ENCODE assay signal across 13 cellular contexts in the genomic region with DNA sequence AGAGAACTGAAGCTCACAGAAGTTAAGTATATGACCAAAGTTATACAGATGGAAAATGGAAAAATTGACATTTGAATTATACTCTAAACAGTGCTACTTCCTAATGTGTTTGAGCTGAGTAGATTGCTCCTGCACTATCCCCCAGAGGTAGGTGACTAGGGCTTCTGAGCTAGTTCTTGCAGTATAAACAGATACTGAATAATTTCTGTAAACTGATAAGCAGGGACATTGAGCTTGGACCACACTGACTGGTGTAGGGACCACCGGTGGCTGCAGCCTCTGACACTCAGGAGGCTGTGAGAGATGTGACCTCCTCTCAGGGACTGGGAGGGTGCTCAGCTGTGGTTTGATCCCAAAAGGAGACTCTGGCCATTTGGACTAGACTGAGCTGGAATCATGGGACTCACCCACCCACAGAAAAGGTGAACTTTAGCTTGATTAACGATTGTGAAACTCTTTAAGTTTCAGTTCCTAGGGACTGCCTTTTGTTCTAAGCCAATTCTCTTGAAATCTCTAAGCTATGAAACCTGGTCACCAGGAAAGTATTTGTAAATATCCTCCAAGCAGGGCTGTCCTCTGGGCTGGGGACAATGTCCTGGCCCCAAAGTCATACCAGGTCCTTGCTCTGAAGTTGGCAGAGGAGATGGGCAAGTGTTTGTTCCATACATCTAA.
DNase-seq lines count a peak whose midpoint lies in the region; ATAC-seq and TF ChIP-seq lines count a peak whose summit lies in the region.
"Had no signal": no experiment of that assay in that cellular context is flagged by ENCODE, and none has a peak within 500 bp of the region (broad histone marks: within the 10 kb centered on the region; RNA-seq: fewer than 3 reads in every experiment).

No MANE protein-coding gene starts in this region.

- H3K27me3 Mint-ChIP-seq in T-cell = peaks cover 4 to 5% of the 10 kb centered on the region in 2 donors
- H3K27me3 Mint-ChIP-seq in activated CD8-positive, alpha-beta memory T cell treated with anti-CD3 and anti-CD28 coated beads, Interleukin-2, amount 10 ng/mL, durations not matched to agents 7 days and 5 days = peaks cover 3% of the 10 kb centered on the region

- no peaks in the 10 kb centered on the region for H3K36me3 Mint-ChIP-seq in T-cell
- no peaks in the 10 kb centered on the region for H3K36me3 Mint-ChIP-seq in activated CD8-positive, alpha-beta memory T cell treated with anti-CD3 and anti-CD28 coated beads, Interleukin-2, amount 10 ng/mL, durations not matched to agents 7 days and 5 days

- H2AK5ac ChIP-seq in mesendoderm (ENCODE audit: low read length) = no peak overlapping the region

- no peak overlapping the region for H2BK120ac ChIP-seq in mesendoderm (ENCODE audit: low read depth, low read length)

- no peak overlapping the region for H3K27ac Mint-ChIP-seq in T-cell
- H3K27ac Mint-ChIP-seq in activated CD8-positive, alpha-beta memory T cell treated with anti-CD3 and anti-CD28 coated beads, Interleukin-2, amount 10 ng/mL, durations not matched to agents 7 days and 5 days = no peak overlapping the region

- H3K4me1 ChIP-seq in left lung (no peaks in the 10 kb centered on the region), mesendoderm (ENCODE audit: control insufficient read depth, low read depth, low read length) (peaks cover 2% of the 10 kb centered on the region)

- H3K4me3 Mint-ChIP-seq in T-cell = no peak overlapping the region
- no peak overlapping the region for H3K4me3 Mint-ChIP-seq in activated CD8-positive, alpha-beta memory T cell treated with anti-CD3 and anti-CD28 coated beads, Interleukin-2, amount 10 ng/mL, durations not matched to agents 7 days and 5 days

- H2BK15ac ChIP-seq in mesendoderm (replicated peaks; ENCODE audit: low read depth) = no peak overlapping the region

- H3K4me2 ChIP-seq in mesendoderm (ENCODE audit: low read length) = no peak overlapping the region

- no peaks in the 10 kb centered on the region for H3K79me1 ChIP-seq in mesendoderm (ENCODE audit: low read length)

- H3K9me3 ChIP-seq in left lung = no peaks in the 10 kb centered on the region
- H3K9me3 ChIP-seq: HAP-1, heart right ventricle had no signal

- peaks cover 0 to 8% (median 0%) of the 10 kb centered on the region in 3 donors for H3K4me1 Mint-ChIP-seq in T-cell
- peaks cover 5% of the 10 kb centered on the region for H3K4me1 Mint-ChIP-seq in activated CD8-positive, alpha-beta memory T cell treated with anti-CD3 and anti-CD28 coated beads, Interleukin-2, amount 10 ng/mL, durations not matched to agents 7 days and 5 days

- POLR2A ChIA-PET in T-cell (lab: Charles Lee) = no interaction called here

- no peaks in the 10 kb centered on the region for H3K9me3 Mint-ChIP-seq in T-cell
- no peaks in the 10 kb centered on the region for H3K9me3 Mint-ChIP-seq in activated CD8-positive, alpha-beta memory T cell treated with anti-CD3 and anti-CD28 coated beads, Interleukin-2, amount 10 ng/mL, durations not matched to agents 7 days and 5 days (ENCODE audit: low read depth)

- no peak overlapping the region for H3K4ac ChIP-seq in mesendoderm (ENCODE audit: low read depth, low read length)

- H3K9ac ChIP-seq in mesendoderm (ENCODE audit: low read length) = no peak overlapping the region

- H3K56ac ChIP-seq in mesendoderm (ENCODE audit: low read length) = no peak overlapping the region

- WGBS in mesendoderm (ENCODE audit: extremely low coverage, insufficient coverage, low lambda C conversion rate) = no CpG with 5 or more reads among the region's 2 CpGs

- H3K23ac ChIP-seq in mesendoderm (ENCODE audit: low read length) = no peak overlapping the region

- H3K79me2 ChIP-seq in mesendoderm (ENCODE audit: control insufficient read depth, insufficient read depth, low read length) = no peaks in the 10 kb centered on the region

- CTCF ChIA-PET in T-cell (lab: Charles Lee) = no interaction called here
- CTCF ChIA-PET in activated CD8-positive, alpha-beta memory T cell treated with anti-CD3 and anti-CD28 coated beads, Interleukin-2, amount 10 ng/mL, durations not matched to agents 7 days and 5 days (lab: Charles Lee) = no interaction called here

- no peak for DNase-seq in left lung
- DNase-seq in DMS53 treated with DMSO at 0.1 percent for 48 hours (lab: John Stamatoyannopoulos, UW; ENCODE audit: unreplicated experiment) = no peak
- DNase-seq in T-cell = no peak
- no peak for DNase-seq in mesendoderm
- DNase-seq in activated CD8-positive, alpha-beta memory T cell treated with anti-CD3 and anti-CD28 coated beads, Interleukin-2, amount 10 ng/mL, durations not matched to agents 7 days and 5 days = no peak
- DNase-seq: activated naive CD4-positive, alpha-beta T cell; dorsolateral prefrontal cortex; heart right ventricle had no signal

- no peak overlapping the region for H3K18ac ChIP-seq in mesendoderm (ENCODE audit: low read length)

- H4K8ac ChIP-seq in mesendoderm (ENCODE audit: low read depth, low read length) = no peak overlapping the region

- H3K27ac ChIP-seq in left lung (no peak overlapping the region), mesendoderm (ENCODE audit: low read depth, low read length) (no peak overlapping the region)
- H3K27ac ChIP-seq: dorsolateral prefrontal cortex, heart right ventricle had no signal

- no peaks in the 10 kb centered on the region for H3K27me3 ChIP-seq in left lung
- H3K27me3 ChIP-seq in mesendoderm (ENCODE audit: insufficient read depth, low read length, poor library complexity) = no peaks in the 10 kb centered on the region
- H3K27me3 ChIP-seq: dorsolateral prefrontal cortex, heart right ventricle had no signal

- intact Hi-C loops in left lung (cut with DNase I) = no loop called here

- TF ChIP-seq CTCF in left lung (IDR thresholded peaks at IDR 0.05) = no peak

- no peak overlapping the region for H4K5ac ChIP-seq in mesendoderm (ENCODE audit: low read length)

- no peak overlapping the region for H3K4me3 ChIP-seq in left lung
- no peak overlapping the region for H3K4me3 ChIP-seq in mesendoderm (ENCODE audit: low read length)
- H3K4me3 ChIP-seq: dorsolateral prefrontal cortex, HAP-1, heart right ventricle had no signal

- H3K36me3 ChIP-seq in left lung (no peaks in the 10 kb centered on the region), mesendoderm (ENCODE audit: control insufficient read depth, insufficient read depth, low read length) (no peaks in the 10 kb centered on the region)
- H3K36me3 ChIP-seq: HAP-1, heart right ventricle had no signal

- H2BK5ac ChIP-seq in mesendoderm (ENCODE audit: low read length) = no peak overlapping the region

- peak; percentile 62 for ATAC-seq in GM18861 (IDR thresholded peaks at IDR 0.05; ENCODE audit: unreplicated experiment)
- ATAC-seq in GM21529 (IDR thresholded peaks at IDR 0.05; ENCODE audit: unreplicated experiment) = peak; percentile 75
- peak; percentile 62 for ATAC-seq in HG03175 (IDR thresholded peaks at IDR 0.05; ENCODE audit: unreplicated experiment)
- peak; percentile 31 for ATAC-seq in left lung
- no peak for ATAC-seq in T-cell (replicated peaks in 1 of 4)
- no peak for ATAC-seq in activated CD8-positive, alpha-beta memory T cell treated with anti-CD3 and anti-CD28 coated beads, Interleukin-2, amount 10 ng/mL, durations not matched to agents 7 days and 5 days
- ATAC-seq: heart right ventricle, Panc1 had no signal

Comparison
In these comparisons a context has a peak if more than half of its experiments do, and no peak if none do; other contexts are left out.
1. ATAC-seq: peak in GM18861 (single experiment), GM21529 (single experiment), HG03175 (single experiment) and left lung (single experiment); none in T-cell (0 of 4) and activated CD8-positive, alpha-beta memory T cell treated with anti-CD3 and anti-CD28 coated beads, Interleukin-2, amount 10 ng/mL, durations not matched to agents 7 days and 5 days (single experiment).